In genomic region chr7:111282626-111283025, GRCh38 we compare ENCODE assay signal across 24 cellular contexts.
"Had no signal": no experiment of that assay in that cellular context is flagged by ENCODE, and none has a peak within 500 bp of the region (broad histone marks: within the 10 kb centered on the region; RNA-seq: fewer than 3 reads in every experiment).

No MANE protein-coding gene starts in this region.

- DNase-seq: activated CD4-positive, alpha-beta memory T cell treated with anti-CD3 and anti-CD28 coated beads, Interleukin-2, amount 10 ng/mL, durations not matched to agents 7 days and 5 days; activated CD4-positive, alpha-beta T cell treated with anti-CD3 and anti-CD28 coated beads for 1 hour; activated CD4-positive, alpha-beta T cell treated with anti-CD3 and anti-CD28 coated beads for 4 hours; activated CD4-positive, alpha-beta T cell treated with anti-CD3 and anti-CD28 coated beads, Interleukin-2, amount 10 ng/mL, durations not matched to agents 7 days and 5 days; activated CD4-positive, alpha-beta T cell treated with anti-CD3 and anti-CD28 coated beads, Interleukin-2, amount 50 U/mL, for 4 hours; activated CD8-positive, alpha-beta memory T cell treated with anti-CD3 and anti-CD28 coated beads, Interleukin-2, amount 50 U/mL, for 48 hours; activated gamma-delta T cell; activated naive CD4-positive, alpha-beta T cell treated with anti-CD3 and anti-CD28 coated beads, Interleukin-2, amount 50 U/mL, for 16 hours; activated naive CD4-positive, alpha-beta T cell treated with Interleukin-2 at 50 U/mL for 16 hours; activated T-cell treated with anti-CD3 and anti-CD28 coated beads for 4 hours; activated T-cell treated with anti-CD3 and anti-CD28 coated beads, Interleukin-2, amount 50 U/mL, for 24 hours; activated T-cell treated with anti-CD3 and anti-CD28 coated beads, Interleukin-2, amount 50 U/mL, for 72 hours; amygdala; aorta; body of pancreas; caudate nucleus; colonic mucosa; effector CD8-positive, alpha-beta T cell; esophagus squamous epithelium; foreskin melanocyte; heart right ventricle; T-helper 1 cell; T-helper 17 cell; T1000 had no signal
